In the genomic region with DNA sequence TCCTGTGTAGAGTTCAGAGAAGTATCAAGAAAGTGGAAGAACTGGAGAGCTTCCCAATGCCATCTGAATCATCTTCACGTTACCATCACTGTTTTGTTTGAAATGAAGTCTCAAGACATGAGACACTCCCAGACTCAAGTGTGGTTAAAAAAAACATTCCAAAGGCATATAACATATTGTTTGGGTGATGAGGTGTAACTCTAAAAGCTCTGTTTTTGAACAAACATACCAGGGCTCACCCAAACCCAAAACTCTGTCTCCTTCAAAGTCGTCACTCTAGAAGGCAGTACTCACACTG, we compare ENCODE assay signal across 11 cellular contexts. TPM values are rescaled to one million over a fixed set of nuclear protein-coding genes. Genes with fewer than 3 reads are reported as not detected.
DNase-seq lines count a peak whose midpoint lies in the region; ATAC-seq and TF ChIP-seq lines count a peak whose summit lies in the region.
"Had no signal": no experiment of that assay in that cellular context is flagged by ENCODE, and none has a peak within 500 bp of the region (broad histone marks: within the 10 kb centered on the region; RNA-seq: fewer than 3 reads in every experiment).

No MANE protein-coding gene starts in this region.

- POLR2A ChIA-PET in BJ (lab: Charles Lee) = interaction anchor here (0.7 kb wide), 1 partner anchor 58 kb away, joined by 3 read pairs; no protein-coding TSS in a partner anchor
- POLR2A ChIA-PET in PC-3 (lab: Charles Lee; ENCODE audit: unreplicated experiment) = no interaction called here

- ATAC-seq in PC-3 = peak; percentile 84

- H3K79me2 ChIP-seq in PC-3 (ENCODE audit: low read length) = no peaks in the 10 kb centered on the region

- H3K9me2 ChIP-seq in PC-3 (replicated peaks; ENCODE audit: low read length) = no peaks in the 10 kb centered on the region

- no peaks in the 10 kb centered on the region for H3F3A ChIP-seq in PC-3 (ENCODE audit: low read length, unreplicated experiment)

- H3K4me3 ChIP-seq in BJ (ENCODE audit: low read depth, low read length) = no peak overlapping the region
- H3K4me3 ChIP-seq in PC-3 (ENCODE audit: low read length) = no peak overlapping the region
- no peak overlapping the region for H3K4me3 ChIP-seq in epithelial cell of esophagus (ENCODE audit: low read length)

- peak; percentile 66 for DNase-seq in BJ (ENCODE audit: low read depth)
- DNase-seq in PC-3 = peak; percentile 76
- DNase-seq in epithelial cell of esophagus (ENCODE audit: low read depth) = peak; percentile 73
- peak; percentile 33 for DNase-seq in myocyte (ENCODE audit: low read depth)
- no peak for DNase-seq in DMS 273 (lab: John Stamatoyannopoulos, UW; ENCODE audit: unreplicated experiment)
- DNase-seq in KBM-7 = no peak
- DNase-seq in NCI-H1694 (lab: John Stamatoyannopoulos, UW) = no peak
- DNase-seq in activated CD4-positive, CD25-positive, alpha-beta regulatory T cell (lab: John Stamatoyannopoulos, UW) = no peak
- DNase-seq: CD4-positive, CD25-positive, alpha-beta regulatory T cell; NCI-H82; stimulated activated naive CD4-positive, alpha-beta T cell treated with Interleukin-2 at 50 U/mL for 16 hours had no signal

- intact Hi-C loops in PC-3 (cut with micrococcal nuclease) = no loop called here

- H3K27me3 ChIP-seq in BJ (ENCODE audit: control insufficient read depth, insufficient read depth, low read length) (no peaks in the 10 kb centered on the region), PC-3 (ENCODE audit: low read length) (no peaks in the 10 kb centered on the region)

- no peaks in the 10 kb centered on the region for H3K36me3 ChIP-seq in BJ (ENCODE audit: control insufficient read depth, insufficient read depth, low read length)
- H3K36me3 ChIP-seq in PC-3 (ENCODE audit: low read depth, low read length) = no peaks in the 10 kb centered on the region

- H4K20me1 ChIP-seq in PC-3 (ENCODE audit: low read length) = no peaks in the 10 kb centered on the region

- CTCF ChIA-PET in BJ (lab: Yijun Ruan, JAX) (interaction anchor here (0.6 kb wide), 1 partner anchor 140 kb away, joined by 3 read pairs; no protein-coding TSS in a partner anchor), PC-3 (lab: Charles Lee) (no interaction called here)

- peaks cover 14% of the 10 kb centered on the region for H3K4me1 ChIP-seq in PC-3 (ENCODE audit: insufficient read depth, low read length)

- BruUV-seq in PC-3 (replicated peaks; lab: Mats Ljungman, UMichigan) = no TSS peak

- H3K27ac ChIP-seq in PC-3 (ENCODE audit: low read length) = no peak overlapping the region

- H3K9ac ChIP-seq in PC-3 (ENCODE audit: low read length) = no peak overlapping the region

- no peak for TF ChIP-seq CTCF in BJ (IDR thresholded peaks at IDR 0.05; ENCODE audit: insufficient read depth, low read depth, low read length)
- TF ChIP-seq CTCF in PC-3 (conservative IDR thresholded peaks at IDR 0.05; ENCODE audit: low read depth, low read length) = no peak
- TF ChIP-seq CTCF in epithelial cell of esophagus (IDR thresholded peaks at IDR 0.05; ENCODE audit: insufficient read depth, low read depth, low read length, missing control alignments) = no peak

- in situ Hi-C loops in KBM-7 (cut with MboI; ENCODE audit: low pct_unique_long_range_greater_than_20kb, low sequenced_read_pairs) = no loop called here

- H3K9me3 ChIP-seq in PC-3 (ENCODE audit: low read length) = no peaks in the 10 kb centered on the region

- H2AFZ ChIP-seq in PC-3 (ENCODE audit: low read length) = no peak overlapping the region

- H3K4me2 ChIP-seq in PC-3 (ENCODE audit: low read length) = peak overlapping the region; percentile 25; the same call in 1 of the 2 replicates

RNA-seq across cellular contexts. Expression of a gene that starts 6.3 kb away (rescaled TPM):
- 2.4 and 2.7 TPM in 2 replicates for polyA plus RNA-seq in BJ (2011; rRNA removed)
- 5.4 and 6.6 TPM in 2 replicates for polyA minus RNA-seq in BJ (2011; rRNA and poly(A)+ RNA removed)
- 5.3 and 11.5 TPM in 2 replicates for total RNA-seq in PC-3 (2014; rRNA removed)
- 7.9 and 11.8 TPM in 2 replicates for total RNA-seq in myocyte
- 10.9 TPM for polyA plus RNA-seq in myocyte (2012)

Comparison
In these comparisons a context has a peak if more than half of its experiments do, and no peak if none do; other contexts are left out.
1. DNase-seq: peak in BJ (single experiment), PC-3 (single experiment), epithelial cell of esophagus (single experiment) and myocyte (single experiment); none in DMS 273 (single experiment), KBM-7 (single experiment), NCI-H1694 (single experiment) and activated CD4-positive, CD25-positive, alpha-beta regulatory T cell (0 of 4).